ENCODE assay signal across 2 cellular contexts in the genomic region with DNA sequence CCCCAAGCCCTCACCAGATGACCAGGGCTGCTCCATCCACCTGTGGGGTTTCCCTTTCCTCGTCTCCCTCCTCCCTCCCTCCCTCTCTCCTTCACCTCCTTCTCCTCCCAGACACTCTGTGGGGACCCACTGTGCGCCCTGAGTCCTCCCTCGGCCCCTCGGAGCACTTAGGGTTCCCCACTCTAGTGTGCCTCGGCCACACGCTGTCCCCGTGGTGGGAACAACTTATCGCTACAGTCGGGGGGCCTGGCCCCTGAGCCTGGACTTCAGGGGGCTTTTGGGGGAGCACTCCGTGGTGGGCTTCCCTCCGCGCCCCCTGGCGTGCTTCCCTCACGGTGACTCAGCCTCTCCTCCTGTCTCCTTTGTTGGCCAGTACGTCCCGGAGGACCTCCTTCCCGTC.
TF ChIP-seq lines count a peak whose summit lies in the region.

No MANE protein-coding gene starts in this region.

TF ChIP-seq in HepG2, 621 proteins besides CTCF, POLR2A, EP300 and RAD21:
- TF ChIP-seq AGO2 (optimal IDR thresholded peaks at IDR 0.05; ENCODE audit: low read depth, low read length) = peak; percentile 25
- no peak for TF ChIP-seq ZNF749 (CRISPR knock-in tag; IDR thresholded peaks at IDR 0.05; ENCODE audit: borderline replicate concordance)

TF ChIP-seq in GM12891, 5 proteins besides CTCF, POLR2A, EP300 and RAD21:
- TF ChIP-seq POLR2AphosphoS5 (IDR thresholded peaks at IDR 0.05; ENCODE audit: low read depth, low read length) (no peak), POU2F2 (IDR thresholded peaks at IDR 0.05; ENCODE audit: low read depth, low read length) (no peak), PAX5 (IDR thresholded peaks at IDR 0.05; ENCODE audit: insufficient read depth, low read length, severe bottlenecking) (no peak), SPI1 (IDR thresholded peaks at IDR 0.05; ENCODE audit: low read depth, low read length) (no peak), TAF1 (IDR thresholded peaks at IDR 0.05; ENCODE audit: low read depth, low read length) (no peak)
